Comparison of ENCODE assay signal across 1 cellular context in the genomic region with DNA sequence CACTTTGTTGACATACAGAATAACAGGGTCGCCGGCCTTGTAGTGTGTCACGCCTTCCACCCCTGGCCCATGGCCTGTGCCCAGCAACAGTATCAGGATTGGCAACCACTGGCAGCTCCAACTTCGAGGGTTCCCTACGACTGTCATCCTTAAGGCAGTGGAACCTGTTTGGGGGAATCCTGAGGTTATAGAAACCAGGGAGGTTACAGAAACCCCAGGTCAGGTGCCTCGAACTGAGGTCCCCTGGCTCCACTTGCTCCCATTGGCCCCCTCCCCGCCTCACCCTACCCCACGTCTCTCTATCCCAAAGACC.
TF ChIP-seq lines count a peak whose summit lies in the region.

No MANE protein-coding gene starts in this region.

TF ChIP-seq in endothelial cell of umbilical vein, 7 proteins besides CTCF, POLR2A, EP300 and RAD21:
- TF ChIP-seq POLR2AphosphoS5 (IDR thresholded peaks at IDR 0.05; ENCODE audit: insufficient read depth, low read depth, low read length) (no peak), MYC (IDR thresholded peaks at IDR 0.05; ENCODE audit: low read depth, low read length) (no peak), EZH2 (IDR thresholded peaks at IDR 0.05; ENCODE audit: borderline replicate concordance, low read depth, low read length, severe bottlenecking) (no peak), GATA2 (IDR thresholded peaks at IDR 0.05; ENCODE audit: insufficient read depth, insufficient read length, low read depth, low read length) (no peak), JUN (IDR thresholded peaks at IDR 0.05; ENCODE audit: borderline replicate concordance, insufficient read depth, insufficient read length, low read depth) (no peak)
